Comparison of ENCODE assay signal across 8 cellular contexts in genomic region chrX:154735695-154736393, GRCh38. TPM values are rescaled to one million over a fixed set of nuclear protein-coding genes. Genes with fewer than 3 reads are reported as not detected.
DNase-seq lines count a peak whose midpoint lies in the region; ATAC-seq and TF ChIP-seq lines count a peak whose summit lies in the region.

No MANE protein-coding gene starts in this region.

- H3K4me3 Mint-ChIP-seq in CD14-positive monocyte = no peak overlapping the region

- DNase-seq in CD14-positive monocyte (ENCODE audit: low spot score) (no peak), fibroblast of mammary gland (ENCODE audit: low read depth) (peak; percentile 95), non-pigmented ciliary epithelial cell (ENCODE audit: low read depth) (peak; percentile 84), caudate nucleus (lab: John Stamatoyannopoulos, UW) (no peak)
- DNase-seq in stimulated activated CD4-positive, alpha-beta T cell treated with anti-CD3 and anti-CD28 coated beads, Interleukin-4, amount 100 ng/mL, for 1 hour = no peak

- peak overlapping the region; percentile 68 to 97 (median 92) for H3K27ac Mint-ChIP-seq in CD14-positive monocyte

- no peak overlapping the region for H3K4me3 ChIP-seq in fibroblast of mammary gland (ENCODE audit: control insufficient read depth, low read depth, low read length)

- peak; percentile 84 for ATAC-seq in SK-N-SH treated with all-trans-retinoic acid at 6 μM for 48 hours
- no peak for ATAC-seq in HG02798 (IDR thresholded peaks at IDR 0.05; ENCODE audit: poor library complexity, unreplicated experiment)
- ATAC-seq in GM19467 (IDR thresholded peaks at IDR 0.05; ENCODE audit: unreplicated experiment) = no peak

- no peak overlapping the region for H3K27ac ChIP-seq in caudate nucleus (ENCODE audit: low read depth, low read length)

- peaks cover 92% of the 10 kb centered on the region for H3K4me1 Mint-ChIP-seq in CD14-positive monocyte

- H3K9me3 Mint-ChIP-seq in CD14-positive monocyte = peaks cover 0 to 4% (median 0%) of the 10 kb centered on the region in 7 donors

- TF ChIP-seq CTCF in CD14-positive monocyte (IDR thresholded peaks at IDR 0.05) = no peak
- TF ChIP-seq CTCF in fibroblast of mammary gland (conservative IDR thresholded peaks at IDR 0.05; ENCODE audit: control insufficient read depth, insufficient read depth, low read depth, low read length) = no peak

- H3K27me3 Mint-ChIP-seq in CD14-positive monocyte (ENCODE audit: low read depth in 3 of 3) = peaks cover 0 to 2% (median 0%) of the 10 kb centered on the region in 3 donors

- H3K36me3 Mint-ChIP-seq in CD14-positive monocyte = peaks cover 4 to 10% of the 10 kb centered on the region in 2 donors

- intact Hi-C loops in CD14-positive monocyte (cut with micrococcal nuclease) = no loop called here

TF ChIP-seq in SK-N-SH treated with all-trans-retinoic acid at 6 μM for 48 hours, 23 proteins besides CTCF, POLR2A, EP300 and RAD21:
- TF ChIP-seq ZFP3 (CRISPR knock-in tag; IDR thresholded peaks at IDR 0.05) = no peak
- 0 out of 2 replicates have a peak, but pooled peaks have one; percentile 35 for TF ChIP-seq CSDC2 (CRISPR knock-in tag; IDR thresholded peaks at IDR 0.05)

RNA-seq across cellular contexts. Expression of gene GAB3, which starts 15.0 kb away (rescaled TPM):
- polyA plus RNA-seq in CD14-positive monocyte = 1 to 10 TPM; 6.2 to 9.5 TPM

RNA-seq across cellular contexts. Expression of gene DKC1, which starts 26.8 kb away (rescaled TPM):
- polyA plus RNA-seq in CD14-positive monocyte = 10 to 100 TPM; 14.1 to 17.0 TPM

Comparison
In these comparisons a context has a peak if more than half of its experiments do, and no peak if none do; other contexts are left out.
1. DNase-seq: peak in fibroblast of mammary gland (single experiment) and non-pigmented ciliary epithelial cell (single experiment); none in CD14-positive monocyte (single experiment), stimulated activated CD4-positive, alpha-beta T cell treated with anti-CD3 and anti-CD28 coated beads, Interleukin-4, amount 100 ng/mL, for 1 hour (single experiment) and caudate nucleus (0 of 61).